Comparison of ENCODE assay signal across 16 cellular contexts in the genomic region with DNA sequence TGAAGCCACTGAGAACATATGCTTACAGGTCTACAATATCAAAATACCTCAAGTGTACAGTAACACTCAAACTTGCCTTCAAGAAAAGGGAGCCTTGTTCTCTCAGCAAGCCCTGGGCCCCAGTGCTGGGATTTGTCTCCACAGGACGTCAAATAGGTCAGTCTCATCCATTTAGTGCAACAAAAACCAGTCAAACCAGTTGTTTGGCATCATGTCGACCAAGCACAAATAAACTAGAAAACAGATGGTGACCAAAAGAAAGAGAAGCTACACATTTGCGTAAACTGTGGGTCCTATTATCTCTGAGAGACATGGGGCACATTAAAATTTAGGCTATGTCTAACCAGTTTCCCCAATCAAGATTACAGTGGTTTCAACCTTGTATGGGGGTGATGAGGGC.
DNase-seq lines count a peak whose midpoint lies in the region; ATAC-seq and TF ChIP-seq lines count a peak whose summit lies in the region.
"Had no signal": no experiment of that assay in that cellular context is flagged by ENCODE, and none has a peak within 500 bp of the region (broad histone marks: within the 10 kb centered on the region; RNA-seq: fewer than 3 reads in every experiment).

No MANE protein-coding gene starts in this region.

- H3K4me3 ChIP-seq in GM23338, result peak overlapping the region; percentile 15; the same call in 1 of the 2 replicates
- no peak overlapping the region for H3K4me3 ChIP-seq in osteoblast (ENCODE audit: insufficient read depth, low read length)
- H3K4me3 ChIP-seq: A549, HAP-1 had no signal

- H3K36me3 ChIP-seq in GM23338 (ENCODE audit: insufficient read depth), result no peaks in the 10 kb centered on the region
- no peaks in the 10 kb centered on the region for H3K36me3 ChIP-seq in osteoblast (ENCODE audit: insufficient read depth, low read length)
- H3K36me3 ChIP-seq: HAP-1 had no signal

- TF ChIP-seq CTCF in GM23338 (conservative IDR thresholded peaks at IDR 0.05; ENCODE audit: low read depth in 2 of 2) (no peak), osteoblast (IDR thresholded peaks at IDR 0.05; ENCODE audit: extremely low read depth, low read depth, low read length) (no peak)

- DNase-seq in DMS53 (lab: John Stamatoyannopoulos, UW) (peak; percentile 44), DMS53 treated with DMSO at 0.1 percent for 48 hours (lab: John Stamatoyannopoulos, UW; ENCODE audit: unreplicated experiment) (no peak), GM23338 (ENCODE audit: low spot score) (peak; percentile 56), iPS-NIHi7 (ENCODE audit: extremely low spot score) (peak; percentile 36), osteoblast (ENCODE audit: insufficient read length, low spot score, missing footprints) (peak; percentile 31), DMS153 (lab: John Stamatoyannopoulos, UW) (no peak), Right ventricle myocardium superior (no peak)
- no peak for DNase-seq in activated T-cell treated with anti-CD3 and anti-CD28 coated beads, Interleukin-2, amount 50 U/mL, for 1 hour
- DNase-seq: AML-193; CD4-positive, alpha-beta T cell; GDM1 had no signal

- H3K27me3 ChIP-seq in GM23338 (ENCODE audit: insufficient read depth) (no peaks in the 10 kb centered on the region), osteoblast (ENCODE audit: insufficient read depth, low read length) (peaks cover 1% of the 10 kb centered on the region)

- H3K9me2 ChIP-seq in GM23338 (ENCODE audit: insufficient read depth), result 0 out of 2 replicates have a peak, but pooled peaks cover 3% of the 10 kb centered on the region

- H3K36me3 Mint-ChIP-seq in GM23338 (ENCODE audit: low read depth), result no peaks in the 10 kb centered on the region

- H3K9me3 Mint-ChIP-seq in GM23338, result no peaks in the 10 kb centered on the region
- H3K9me3 Mint-ChIP-seq: CD4-positive, alpha-beta T cell had no signal

- H2AFZ ChIP-seq in GM23338, result peak overlapping the region; percentile 83; the same call in 1 of the 2 replicates
- H2AFZ ChIP-seq in osteoblast (ENCODE audit: low read length), result no peak overlapping the region

- no peaks in the 10 kb centered on the region for H3K79me2 ChIP-seq in GM23338 (replicated peaks; ENCODE audit: insufficient read depth)
- H3K79me2 ChIP-seq in osteoblast (ENCODE audit: insufficient read depth, low read length), result no peaks in the 10 kb centered on the region

- no peaks in the 10 kb centered on the region for H3K9me3 ChIP-seq in osteoblast (ENCODE audit: low read depth, low read length)
- H3K9me3 ChIP-seq: A549, HAP-1 had no signal

- H3K4me2 ChIP-seq in GM23338 (peak overlapping the region; percentile 5; the same call in 1 of the 2 replicates), osteoblast (ENCODE audit: insufficient read depth, low read length) (no peak overlapping the region)

- H3F3A ChIP-seq in GM23338 (replicated peaks; ENCODE audit: low read depth), result no peaks in the 10 kb centered on the region

- H3K27me3 Mint-ChIP-seq in GM23338 (ENCODE audit: insufficient read depth, low read depth, poor library complexity), result peaks cover 2% of the 10 kb centered on the region

- ATAC-seq in GM23338 (peak; percentile 31), Right ventricle myocardium superior (ENCODE audit: poor library complexity) (no peak)
- ATAC-seq: A549 had no signal

- no peaks in the 10 kb centered on the region for H4K20me1 ChIP-seq in GM23338 (replicated peaks; ENCODE audit: insufficient read depth)
- H4K20me1 ChIP-seq in osteoblast (ENCODE audit: insufficient read depth, low read length), result no peaks in the 10 kb centered on the region

- H3K4me1 ChIP-seq in GM23338 (ENCODE audit: insufficient read depth), result peaks cover 10% of the 10 kb centered on the region
- peaks cover 8% of the 10 kb centered on the region for H3K4me1 ChIP-seq in osteoblast (ENCODE audit: insufficient read depth, low read length)
- H3K4me1 ChIP-seq: HAP-1 had no signal

- H3K4me1 Mint-ChIP-seq in GM23338, result peaks cover 15% of the 10 kb centered on the region

- intact Hi-C loops in Right ventricle myocardium superior (cut with DNase I), result no loop called here

- no peak overlapping the region for H3K27ac Mint-ChIP-seq in GM23338
- H3K27ac Mint-ChIP-seq: CD4-positive, alpha-beta T cell had no signal

- H3K27ac ChIP-seq in GM23338 (ENCODE audit: low read depth), result no peak overlapping the region
- H3K27ac ChIP-seq in osteoblast (ENCODE audit: low read depth, low read length), result no peak overlapping the region
- H3K27ac ChIP-seq: 22Rv1, C4-2B, HL-60 had no signal

- no peak overlapping the region for H3K4me3 Mint-ChIP-seq in GM23338
- H3K4me3 Mint-ChIP-seq: CD4-positive, alpha-beta T cell had no signal

TF ChIP-seq in GM23338, 12 proteins besides CTCF, POLR2A, EP300 and RAD21 (continues in another document):
- no peak for TF ChIP-seq JUNB (IDR thresholded peaks at IDR 0.05; ENCODE audit: unreplicated experiment)
- TF ChIP-seq, protein P1, sequence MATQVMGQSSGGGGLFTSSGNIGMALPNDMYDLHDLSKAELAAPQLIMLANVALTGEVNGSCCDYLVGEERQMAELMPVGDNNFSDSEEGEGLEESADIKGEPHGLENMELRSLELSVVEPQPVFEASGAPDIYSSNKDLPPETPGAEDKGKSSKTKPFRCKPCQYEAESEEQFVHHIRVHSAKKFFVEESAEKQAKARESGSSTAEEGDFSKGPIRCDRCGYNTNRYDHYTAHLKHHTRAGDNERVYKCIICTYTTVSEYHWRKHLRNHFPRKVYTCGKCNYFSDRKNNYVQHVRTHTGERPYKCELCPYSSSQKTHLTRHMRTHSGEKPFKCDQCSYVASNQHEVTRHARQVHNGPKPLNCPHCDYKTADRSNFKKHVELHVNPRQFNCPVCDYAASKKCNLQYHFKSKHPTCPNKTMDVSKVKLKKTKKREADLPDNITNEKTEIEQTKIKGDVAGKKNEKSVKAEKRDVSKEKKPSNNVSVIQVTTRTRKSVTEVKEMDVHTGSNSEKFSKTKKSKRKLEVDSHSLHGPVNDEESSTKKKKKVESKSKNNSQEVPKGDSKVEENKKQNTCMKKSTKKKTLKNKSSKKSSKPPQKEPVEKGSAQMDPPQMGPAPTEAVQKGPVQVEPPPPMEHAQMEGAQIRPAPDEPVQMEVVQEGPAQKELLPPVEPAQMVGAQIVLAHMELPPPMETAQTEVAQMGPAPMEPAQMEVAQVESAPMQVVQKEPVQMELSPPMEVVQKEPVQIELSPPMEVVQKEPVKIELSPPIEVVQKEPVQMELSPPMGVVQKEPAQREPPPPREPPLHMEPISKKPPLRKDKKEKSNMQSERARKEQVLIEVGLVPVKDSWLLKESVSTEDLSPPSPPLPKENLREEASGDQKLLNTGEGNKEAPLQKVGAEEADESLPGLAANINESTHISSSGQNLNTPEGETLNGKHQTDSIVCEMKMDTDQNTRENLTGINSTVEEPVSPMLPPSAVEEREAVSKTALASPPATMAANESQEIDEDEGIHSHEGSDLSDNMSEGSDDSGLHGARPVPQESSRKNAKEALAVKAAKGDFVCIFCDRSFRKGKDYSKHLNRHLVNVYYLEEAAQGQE (IDR thresholded peaks at IDR 0.05; ENCODE audit: unreplicated experiment), result no peak

Comparison
In these comparisons a context has a peak if more than half of its experiments do, and no peak if none do; other contexts are left out.
1. DNase-seq: peak in DMS53 (single experiment), GM23338 (single experiment), iPS-NIHi7 (single experiment) and osteoblast (single experiment); none in DMS53 treated with DMSO at 0.1 percent for 48 hours (single experiment), DMS153 (single experiment), Right ventricle myocardium superior (single experiment) and activated T-cell treated with anti-CD3 and anti-CD28 coated beads, Interleukin-2, amount 50 U/mL, for 1 hour (single experiment).